ENCODE assay signal across 10 cellular contexts in the genomic region with DNA sequence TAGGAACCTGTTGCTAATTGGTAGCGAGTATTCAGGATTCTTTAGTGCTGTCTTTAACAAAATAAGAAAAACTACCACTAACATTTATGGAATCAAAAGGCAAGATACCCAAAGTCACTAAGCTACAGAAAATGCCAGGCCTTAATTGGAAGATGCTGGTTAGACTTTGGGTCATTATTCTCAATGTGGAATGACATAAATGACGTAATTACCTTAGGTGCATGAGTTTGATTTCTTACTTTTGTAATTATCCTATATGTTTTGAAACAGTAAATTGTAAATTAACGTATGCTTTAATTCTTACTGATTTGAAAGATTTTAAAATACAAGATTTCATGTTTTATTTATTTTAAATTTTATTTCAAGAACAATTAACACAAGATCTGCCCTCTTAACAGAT. TPM values are rescaled to one million over a fixed set of nuclear protein-coding genes. Genes with fewer than 3 reads are reported as not detected.
"Had no signal": no experiment of that assay in that cellular context is flagged by ENCODE, and none has a peak within 500 bp of the region (broad histone marks: within the 10 kb centered on the region; RNA-seq: fewer than 3 reads in every experiment).

No MANE protein-coding gene starts in this region.

- FAIRE-seq: HTR-8/SVneo had no signal

- H3K9ac ChIP-seq: GM23248, KMS-11 had no signal

- H3K9me3 ChIP-seq: HAP-1 had no signal

- H3K36me3 ChIP-seq: HAP-1 had no signal

- H3K4me3 ChIP-seq: GM23248, HAP-1 had no signal

- H3K4me1 ChIP-seq: HAP-1 had no signal

- ATAC-seq: HCT116 had no signal

- H3K27ac ChIP-seq: GM23248, KMS-11 had no signal

- H3K4me2 ChIP-seq: KMS-11 had no signal

- H2AFZ ChIP-seq: GM23248 had no signal

- DNase-seq: GM23248, GOT3, H7, KBM-7 had no signal

RNA-seq across cellular contexts. Expression of a gene that starts 25.0 kb away (rescaled TPM):
- total RNA-seq: H7, HT-29 had no signal
- polyA plus RNA-seq: IgD-negative memory B cell had no signal
